In the genomic region with DNA sequence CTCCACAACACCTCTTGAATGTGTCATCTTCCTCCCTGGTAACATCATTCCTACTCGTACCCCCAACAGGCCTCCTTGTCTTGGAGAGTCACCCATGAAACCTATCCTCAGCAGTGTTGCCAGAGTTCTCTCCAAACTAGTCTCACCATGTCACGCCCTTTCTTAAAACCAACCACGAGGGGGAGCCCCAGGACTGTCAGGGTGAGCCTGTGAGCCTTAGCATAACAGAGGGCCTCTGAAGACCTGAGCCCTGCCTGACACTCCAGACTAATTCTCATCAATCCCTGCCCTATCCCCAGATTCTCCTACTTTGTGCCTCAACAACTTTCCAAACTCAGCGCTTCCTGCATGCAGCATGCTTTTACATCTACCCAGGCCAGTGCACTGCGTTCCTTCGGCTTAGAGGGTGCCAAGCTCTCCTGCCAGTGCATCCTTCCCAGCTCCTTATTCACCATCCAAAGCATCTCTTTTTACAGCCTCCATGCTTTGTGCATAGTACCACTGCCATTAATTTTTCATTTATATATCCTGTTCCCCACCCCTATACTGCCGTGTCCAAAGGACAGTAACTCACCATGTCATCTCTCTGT, we compare ENCODE assay signal across 8 cellular contexts. TPM values are rescaled to one million over a fixed set of nuclear protein-coding genes. Genes with fewer than 3 reads are reported as not detected.
DNase-seq lines count a peak whose midpoint lies in the region; ATAC-seq and TF ChIP-seq lines count a peak whose summit lies in the region.

No MANE protein-coding gene starts in this region.

- no peak overlapping the region for H2BK120ac ChIP-seq in mesenchymal stem cell (ENCODE audit: low read depth, low read length)

- H3K4me3 ChIP-seq in CD8-positive, alpha-beta T cell (ENCODE audit: low read depth, low read length) = no peak overlapping the region
- no peak overlapping the region for H3K4me3 ChIP-seq in mesenchymal stem cell (ENCODE audit: insufficient read depth in 1 of 2, low read depth in 1 of 2, low read length in 2 of 2)

- H4K91ac ChIP-seq in mesenchymal stem cell (ENCODE audit: low read length) = no peak overlapping the region

- ATAC-seq in CD8-positive, alpha-beta T cell = no peak
- peak; percentile 85 for ATAC-seq in GM19372 (IDR thresholded peaks at IDR 0.05; ENCODE audit: low read depth, unreplicated experiment)
- peak; percentile 87 for ATAC-seq in HG03439 (IDR thresholded peaks at IDR 0.05; ENCODE audit: unreplicated experiment)

- CTCF ChIA-PET in CD8-positive, alpha-beta T cell (lab: Charles Lee) = interaction anchor here (2.0 kb wide), 1 partner anchor 62 kb away, joined by 13 read pairs; no protein-coding TSS in a partner anchor

- DNase-seq in CD8-positive, alpha-beta T cell = peak; percentile 14 to 71 (median 51)
- DNase-seq in NCI-H69 (lab: John Stamatoyannopoulos, UW) (peak; percentile 68), mesenchymal stem cell (peak; percentile 86)
- DNase-seq in activated CD4-positive, alpha-beta T cell treated with anti-CD3 and anti-CD28 coated beads, Interleukin-2, amount 50 U/mL, for 24 hours (ENCODE audit: low read depth in 1 of 2, low spot score in 1 of 2) = peak; percentile 21 to 62
- peak; percentile 14 for DNase-seq in effector CD4-positive, alpha-beta T cell
- peak; percentile 52 to 64 for DNase-seq in stimulated activated CD8-positive, alpha-beta memory T cell treated with anti-CD3 and anti-CD28 coated beads, Interleukin-2, amount 100 ng/mL, for 48 hours (ENCODE audit: low read depth in 2 of 2)

- H3K4me2 ChIP-seq in mesenchymal stem cell (ENCODE audit: low read length, poor library complexity, severe bottlenecking) = no peak overlapping the region

- no peak overlapping the region for H2BK12ac ChIP-seq in mesenchymal stem cell (ENCODE audit: low read length in 2 of 2)

- no peak overlapping the region for H3K18ac ChIP-seq in mesenchymal stem cell (ENCODE audit: low read depth in 1 of 2, low read length in 2 of 2)

- WGBS in mesenchymal stem cell = 38% methylated on average over 7 of the region's 7 CpGs

- H3K4me3 Mint-ChIP-seq in CD8-positive, alpha-beta T cell = no peak overlapping the region

- H3K36me3 Mint-ChIP-seq in CD8-positive, alpha-beta T cell = no peaks in the 10 kb centered on the region

- H2AFZ ChIP-seq in mesenchymal stem cell (ENCODE audit: low read depth, low read length) = no peak overlapping the region

- POLR2A ChIA-PET in CD8-positive, alpha-beta T cell (lab: Charles Lee) = no interaction called here

- H3K4ac ChIP-seq in mesenchymal stem cell (ENCODE audit: low read depth in 1 of 2, low read length in 2 of 2) = no peak overlapping the region

- H3K14ac ChIP-seq in mesenchymal stem cell (ENCODE audit: low read length in 2 of 2) = no peak overlapping the region

- TF ChIP-seq CTCF in CD8-positive, alpha-beta T cell (IDR thresholded peaks at IDR 0.05) = peak; percentile 48

- no peak overlapping the region for H3K9ac ChIP-seq in mesenchymal stem cell (ENCODE audit: low read length)

- no peaks in the 10 kb centered on the region for H3K36me3 ChIP-seq in CD8-positive, alpha-beta T cell (ENCODE audit: insufficient read depth, low read length)
- H3K36me3 ChIP-seq in mesenchymal stem cell (ENCODE audit: control insufficient read depth in 1 of 2, insufficient read depth in 2 of 2, low read depth in 1 of 2, low read length in 2 of 2) = no peaks in the 10 kb centered on the region

- H4K8ac ChIP-seq in mesenchymal stem cell (ENCODE audit: low read length) = no peak overlapping the region

- no peaks in the 10 kb centered on the region for H3K4me1 ChIP-seq in CD8-positive, alpha-beta T cell (ENCODE audit: insufficient read depth, low read length)
- H3K4me1 ChIP-seq in mesenchymal stem cell (ENCODE audit: control insufficient read depth, insufficient read depth, low read depth, low read length) = peaks cover 14% of the 10 kb centered on the region

- no peak overlapping the region for H3K27ac ChIP-seq in CD8-positive, alpha-beta T cell (ENCODE audit: low read depth, low read length)
- H3K27ac ChIP-seq in mesenchymal stem cell (ENCODE audit: low read length, poor library complexity, severe bottlenecking) = no peak overlapping the region

- no peak overlapping the region for H3K23ac ChIP-seq in mesenchymal stem cell (ENCODE audit: low read length in 2 of 2)

- peaks cover 3% of the 10 kb centered on the region for H3K27me3 Mint-ChIP-seq in CD8-positive, alpha-beta T cell (ENCODE audit: low read depth)

- H3K27me3 ChIP-seq in CD8-positive, alpha-beta T cell (ENCODE audit: insufficient read depth, low read length) = no peaks in the 10 kb centered on the region
- peaks cover 6 to 7% of the 10 kb centered on the region in 2 experiments for H3K27me3 ChIP-seq in mesenchymal stem cell (ENCODE audit: control insufficient read depth in 1 of 2, insufficient read depth in 1 of 2, low read length in 2 of 2)

- H3K79me1 ChIP-seq in mesenchymal stem cell (replicated peaks; ENCODE audit: low read length, poor library complexity, severe bottlenecking) = peaks cover 1% of the 10 kb centered on the region

- H3K9me3 ChIP-seq in CD8-positive, alpha-beta T cell (ENCODE audit: low read length) = no peaks in the 10 kb centered on the region
- H3K9me3 ChIP-seq in mesenchymal stem cell (ENCODE audit: control insufficient read depth, low read length) = no peaks in the 10 kb centered on the region

- H2BK5ac ChIP-seq in mesenchymal stem cell (ENCODE audit: low read depth, low read length, poor library complexity, severe bottlenecking) = no peak overlapping the region

- H2AK5ac ChIP-seq in mesenchymal stem cell (ENCODE audit: low read length, severe bottlenecking) = no peak overlapping the region

- H3K27ac Mint-ChIP-seq in CD8-positive, alpha-beta T cell = no peak overlapping the region

- intact Hi-C loops in CD8-positive, alpha-beta T cell (cut with DNase I, micrococcal nuclease) = loop anchor here (1.0 kb wide), 1 partner anchor 61 kb away; no protein-coding TSS in a partner anchor

- no peaks in the 10 kb centered on the region for H3K4me1 Mint-ChIP-seq in CD8-positive, alpha-beta T cell (ENCODE audit: low read depth)

- H2BK15ac ChIP-seq in mesenchymal stem cell (ENCODE audit: low read depth, poor library complexity, severe bottlenecking) = no peak overlapping the region

- no peaks in the 10 kb centered on the region for H3K9me3 Mint-ChIP-seq in CD8-positive, alpha-beta T cell

RNA-seq across cellular contexts. Expression of gene ZNF697, which starts 34.2 kb away (rescaled TPM):
- total RNA-seq in CD8-positive, alpha-beta T cell = not detected
- 6.4 TPM for polyA plus RNA-seq in mesenchymal stem cell (2013, experiment 1 of 2)
- 6.3 TPM for polyA plus RNA-seq in mesenchymal stem cell (2013, experiment 2 of 2)

Comparison
In these comparisons a context has a peak if more than half of its experiments do, and no peak if none do; other contexts are left out.
1. DNase-seq: peak in every context shown above with its lines; median percentile 86 in mesenchymal stem cell; 68 in NCI-H69; 58 in stimulated activated CD8-positive, alpha-beta memory T cell treated with anti-CD3 and anti-CD28 coated beads, Interleukin-2, amount 100 ng/mL, for 48 hours; 51 in CD8-positive, alpha-beta T cell; 42 in activated CD4-positive, alpha-beta T cell treated with anti-CD3 and anti-CD28 coated beads, Interleukin-2, amount 50 U/mL, for 24 hours; 14 in effector CD4-positive, alpha-beta T cell.